ENCODE assay signal across 15 cellular contexts in genomic region chr2:38771632-38772031, GRCh38. TPM values are rescaled to one million over a fixed set of nuclear protein-coding genes. Genes with fewer than 3 reads are reported as not detected.
DNase-seq lines count a peak whose midpoint lies in the region; ATAC-seq and TF ChIP-seq lines count a peak whose summit lies in the region.
"Had no signal": no experiment of that assay in that cellular context is flagged by ENCODE, and none has a peak within 500 bp of the region (broad histone marks: within the 10 kb centered on the region; RNA-seq: fewer than 3 reads in every experiment).

No MANE protein-coding gene starts in this region.

- no peaks in the 10 kb centered on the region for H3K9me3 Mint-ChIP-seq in CD8-positive, alpha-beta T cell
- H3K9me3 Mint-ChIP-seq: T-helper 2 cell treated with Interferon-gamma antibody and Interleukin-4, amounts not matched to agents 5 μg/mL and 100 μg/mL, for 36 hours had no signal

- no peak overlapping the region for H3K4me3 ChIP-seq in CD8-positive, alpha-beta T cell (ENCODE audit: low read depth, low read length)
- no peak overlapping the region for H3K4me3 ChIP-seq in uterus
- H3K4me3 ChIP-seq: heart left ventricle, vagina had no signal

- peak; percentile 59 for DNase-seq in AG08395 (ENCODE audit: low spot score)
- DNase-seq in LHCN-M2 (ENCODE audit: low read depth) = peak; percentile 91
- peak; percentile 68 for DNase-seq in amniotic epithelial cell (ENCODE audit: low read depth)
- peak; percentile 14 for DNase-seq in hepatic stellate cell (ENCODE audit: low spot score)
- no peak for DNase-seq in CD8-positive, alpha-beta T cell
- DNase-seq in NCI-H345 treated with DMSO at 0.1 percent for 48 hours (lab: John Stamatoyannopoulos, UW; ENCODE audit: unreplicated experiment) = no peak
- DNase-seq in uterus = no peak
- DNase-seq: activated CD4-positive, alpha-beta T cell treated with anti-CD3 and anti-CD28 coated beads for 1 hour; activated effector memory CD4-positive, alpha-beta T cell treated with Interleukin-2 at 50 U/mL for 16 hours; heart left ventricle; KBM-7; midbrain had no signal

- TF ChIP-seq CTCF in CD8-positive, alpha-beta T cell (IDR thresholded peaks at IDR 0.05) = no peak
- no peak for TF ChIP-seq CTCF in uterus (IDR thresholded peaks at IDR 0.05)

- no peaks in the 10 kb centered on the region for H3K27me3 ChIP-seq in CD8-positive, alpha-beta T cell (ENCODE audit: insufficient read depth, low read length)
- H3K27me3 ChIP-seq in uterus = no peaks in the 10 kb centered on the region
- H3K27me3 ChIP-seq: heart left ventricle, vagina had no signal

- H3K27ac Mint-ChIP-seq in CD8-positive, alpha-beta T cell = no peak overlapping the region
- H3K27ac Mint-ChIP-seq: T-helper 2 cell treated with Interferon-gamma antibody and Interleukin-4, amounts not matched to agents 5 μg/mL and 100 μg/mL, for 36 hours had no signal

- no peak overlapping the region for H3K4me3 Mint-ChIP-seq in CD8-positive, alpha-beta T cell
- H3K4me3 Mint-ChIP-seq: T-helper 2 cell treated with Interferon-gamma antibody and Interleukin-4, amounts not matched to agents 5 μg/mL and 100 μg/mL, for 36 hours had no signal

- ATAC-seq in CD8-positive, alpha-beta T cell = no peak
- no peak for ATAC-seq in GM21786 (IDR thresholded peaks at IDR 0.05; ENCODE audit: unreplicated experiment)
- ATAC-seq: heart left ventricle had no signal

- no peak overlapping the region for H3K27ac ChIP-seq in CD8-positive, alpha-beta T cell (ENCODE audit: low read depth, low read length)
- H3K27ac ChIP-seq in uterus = no peak overlapping the region
- H3K27ac ChIP-seq: heart left ventricle, vagina had no signal

- intact Hi-C loops in CD8-positive, alpha-beta T cell (cut with DNase I, micrococcal nuclease) = loop anchor here in 1 of 2 experiments (10.0 kb wide), 1 partner anchor 1577 kb away; the partner anchor contains the start of gene CEBPZOS
- intact Hi-C loops in uterus (cut with DNase I; ENCODE audit: low total_unique reads) = no loop called here

- POLR2A ChIA-PET in CD8-positive, alpha-beta T cell (lab: Charles Lee) = interaction anchor here (0.5 to 1.5 kb wide), 3 partner anchors 21 to 199 kb away, joined by 4 to 5 read pairs (median 5); partner anchors contain the start of gene SRSF7

- H3K27me3 Mint-ChIP-seq in CD8-positive, alpha-beta T cell (ENCODE audit: low read depth) = peaks cover 6% of the 10 kb centered on the region

- H3K4me1 ChIP-seq in CD8-positive, alpha-beta T cell (ENCODE audit: insufficient read depth, low read length) = no peaks in the 10 kb centered on the region
- no peaks in the 10 kb centered on the region for H3K4me1 ChIP-seq in uterus
- H3K4me1 ChIP-seq: heart left ventricle had no signal

- no peak for TF ChIP-seq POLR2A in uterus (IDR thresholded peaks at IDR 0.05)

- no peaks in the 10 kb centered on the region for H3K9me3 ChIP-seq in CD8-positive, alpha-beta T cell (ENCODE audit: low read length)
- H3K9me3 ChIP-seq in uterus = no peaks in the 10 kb centered on the region
- H3K9me3 ChIP-seq: heart left ventricle, vagina had no signal

- H3K36me3 ChIP-seq in CD8-positive, alpha-beta T cell (ENCODE audit: insufficient read depth, low read length) = no peaks in the 10 kb centered on the region
- H3K36me3 ChIP-seq in uterus = no peaks in the 10 kb centered on the region
- H3K36me3 ChIP-seq: heart left ventricle, vagina had no signal

- H3K36me3 Mint-ChIP-seq in CD8-positive, alpha-beta T cell = no peaks in the 10 kb centered on the region

- H3K4me1 Mint-ChIP-seq in CD8-positive, alpha-beta T cell (ENCODE audit: low read depth) = no peaks in the 10 kb centered on the region

- CTCF ChIA-PET in CD8-positive, alpha-beta T cell (lab: Charles Lee) = interaction anchor here (0.9 kb wide), 1 partner anchor 168 kb away, joined by 3 read pairs; no protein-coding TSS in a partner anchor

RNA-seq across cellular contexts. Expression of gene GEMIN6, which starts 6.4 kb away (rescaled TPM):
- 14.4 and 14.9 TPM in 2 replicates for total RNA-seq in LHCN-M2 (2014; rRNA removed)
- polyA plus RNA-seq in LHCN-M2 (2012) = 15.1 TPM
- total RNA-seq in CD8-positive, alpha-beta T cell = 1 to 10 TPM; 2.3 TPM
- total RNA-seq in uterus = 10 to 100 TPM in 1 of 4 donors, 1 to 10 TPM in 3; 1.8 to 11.9 (median 5.4) TPM

RNA-seq across cellular contexts. Expression of gene SRSF7, which starts 20.5 kb away (rescaled TPM):
- total RNA-seq in LHCN-M2 (2014; rRNA removed) = 178 and 208 TPM in 2 replicates
- polyA plus RNA-seq in LHCN-M2 (2012) = 146 TPM
- total RNA-seq in CD8-positive, alpha-beta T cell = 100 to 1,000 TPM; 607 to 608 TPM
- 100 to 1,000 TPM in 3 of 4 donors, 10 to 100 TPM in 1; 94.4 to 163 (median 128) TPM for total RNA-seq in uterus

Comparison
In these comparisons a context has a peak if more than half of its experiments do, and no peak if none do; other contexts are left out.
1. DNase-seq: peak in AG08395 (single experiment), LHCN-M2 (single experiment), amniotic epithelial cell (single experiment) and hepatic stellate cell (single experiment); none in CD8-positive, alpha-beta T cell (0 of 7), NCI-H345 treated with DMSO at 0.1 percent for 48 hours (single experiment) and uterus (0 of 2).